ENCODE assay signal across 1 cellular context in genomic region chr22:33920927-33921575, GRCh38.
TF ChIP-seq lines count a peak whose summit lies in the region.

No MANE protein-coding gene starts in this region.

TF ChIP-seq in IMR-90, 13 proteins besides CTCF, POLR2A, EP300 and RAD21 (continued from another document):
- peak; percentile 93 for TF ChIP-seq MAZ (IDR thresholded peaks at IDR 0.05; ENCODE audit: borderline replicate concordance, low read depth, low read length)
- TF ChIP-seq MXI1 (IDR thresholded peaks at IDR 0.05; ENCODE audit: borderline replicate concordance, low read depth, low read length), result 0 out of 2 replicates have a peak, but pooled peaks have one; percentile 10
- TF ChIP-seq RFX5 (IDR thresholded peaks at IDR 0.05; ENCODE audit: low read depth, low read length), result no peak
- no peak for TF ChIP-seq MAFK (IDR thresholded peaks at IDR 0.05; ENCODE audit: low read depth, low read length)
- TF ChIP-seq FOS (IDR thresholded peaks at IDR 0.05; ENCODE audit: low read depth, low read length), result peak; percentile 15; the same call in 1 of the 2 replicates
- TF ChIP-seq, protein P1, sequence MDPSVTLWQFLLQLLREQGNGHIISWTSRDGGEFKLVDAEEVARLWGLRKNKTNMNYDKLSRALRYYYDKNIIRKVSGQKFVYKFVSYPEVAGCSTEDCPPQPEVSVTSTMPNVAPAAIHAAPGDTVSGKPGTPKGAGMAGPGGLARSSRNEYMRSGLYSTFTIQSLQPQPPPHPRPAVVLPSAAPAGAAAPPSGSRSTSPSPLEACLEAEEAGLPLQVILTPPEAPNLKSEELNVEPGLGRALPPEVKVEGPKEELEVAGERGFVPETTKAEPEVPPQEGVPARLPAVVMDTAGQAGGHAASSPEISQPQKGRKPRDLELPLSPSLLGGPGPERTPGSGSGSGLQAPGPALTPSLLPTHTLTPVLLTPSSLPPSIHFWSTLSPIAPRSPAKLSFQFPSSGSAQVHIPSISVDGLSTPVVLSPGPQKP (IDR thresholded peaks at IDR 0.05; ENCODE audit: borderline replicate concordance, low read depth, low read length), result no peak
- TF ChIP-seq CHD1 (IDR thresholded peaks at IDR 0.05; ENCODE audit: low read depth, low read length), result no peak
- 0 out of 2 replicates have a peak, but pooled peaks have one; percentile 5 for TF ChIP-seq BHLHE40 (IDR thresholded peaks at IDR 0.05; ENCODE audit: low read depth, low read length)
- TF ChIP-seq CEBPB (IDR thresholded peaks at IDR 0.05; ENCODE audit: low read depth, low read length), result no peak
- TF ChIP-seq, protein P2, sequence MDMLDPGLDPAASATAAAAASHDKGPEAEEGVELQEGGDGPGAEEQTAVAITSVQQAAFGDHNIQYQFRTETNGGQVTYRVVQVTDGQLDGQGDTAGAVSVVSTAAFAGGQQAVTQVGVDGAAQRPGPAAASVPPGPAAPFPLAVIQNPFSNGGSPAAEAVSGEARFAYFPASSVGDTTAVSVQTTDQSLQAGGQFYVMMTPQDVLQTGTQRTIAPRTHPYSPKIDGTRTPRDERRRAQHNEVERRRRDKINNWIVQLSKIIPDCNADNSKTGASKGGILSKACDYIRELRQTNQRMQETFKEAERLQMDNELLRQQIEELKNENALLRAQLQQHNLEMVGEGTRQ (IDR thresholded peaks at IDR 0.05; ENCODE audit: low read depth, low read length), result peak; percentile 87
- no peak for TF ChIP-seq RCOR1 (IDR thresholded peaks at IDR 0.05; ENCODE audit: insufficient replicate concordance, low read length)
- no peak for TF ChIP-seq NFE2L2 (IDR thresholded peaks at IDR 0.05; ENCODE audit: low read depth, low read length)
TF ChIP-seq in IMR-90: peak in this region for 5.
